8 cellular contexts compared by ENCODE assay signal in genomic region chr6:26421259-26422144, GRCh38. TPM values are rescaled to one million over a fixed set of nuclear protein-coding genes. Genes with fewer than 3 reads are reported as not detected.
DNase-seq lines count a peak whose midpoint lies in the region; ATAC-seq and TF ChIP-seq lines count a peak whose summit lies in the region.

No MANE protein-coding gene starts in this region.

- 1% methylated on average over 29 of the region's 31 CpGs for WGBS in suprapubic skin

- no peaks in the 10 kb centered on the region for H3F3A ChIP-seq in OCI-LY1 (ENCODE audit: insufficient read depth, low read length)

- TF ChIP-seq CTCF in OCI-LY1 (IDR thresholded peaks at IDR 0.05; ENCODE audit: low read length), result no peak
- TF ChIP-seq CTCF in suprapubic skin (IDR thresholded peaks at IDR 0.05), result no peak

- H3K36me3 ChIP-seq in HUES48 (ENCODE audit: control insufficient read depth, insufficient read depth, low read length) (peaks cover 8% of the 10 kb centered on the region), OCI-LY1 (ENCODE audit: insufficient read depth, low read length) (no peaks in the 10 kb centered on the region; the same call in 1 of the 2 replicates), suprapubic skin (peaks cover 2% of the 10 kb centered on the region)

- DNase-seq in DMS79 (lab: John Stamatoyannopoulos, UW) (peak; percentile 23), activated T-cell treated with anti-CD3 and anti-CD28 coated beads for 4 hours (peak; percentile 17), middle frontal gyrus (ENCODE audit: extremely low spot score, low spot score) (peak; percentile 80), suprapubic skin (ENCODE audit: low spot score in 2 of 2) (peak; percentile 76 to 87)

- H3K9ac ChIP-seq in HUES48 (ENCODE audit: low read depth, low read length) (peak overlapping the region; percentile 78), OCI-LY1 (ENCODE audit: low read length) (no peak overlapping the region)

- no peaks in the 10 kb centered on the region for H3K9me2 ChIP-seq in OCI-LY1 (ENCODE audit: low read depth, low read length)

- H3K9me3 ChIP-seq in HUES48 (ENCODE audit: control insufficient read depth, insufficient read depth, low read length) (peaks cover 2% of the 10 kb centered on the region; the same call in 1 of the 2 replicates), OCI-LY1 (ENCODE audit: low read length) (peaks cover 12% of the 10 kb centered on the region; the same call in 1 of the 2 replicates), suprapubic skin (no peaks in the 10 kb centered on the region)

- H3K4me3 ChIP-seq in HUES48 (ENCODE audit: low read depth, low read length) (peak overlapping the region; percentile 73), OCI-LY1 (ENCODE audit: low read depth, low read length, poor library complexity, severe bottlenecking) (peak overlapping the region; percentile 2), suprapubic skin (peak overlapping the region; percentile 90)

- H3K27ac ChIP-seq in HUES48 (ENCODE audit: low read depth, low read length) (peak overlapping the region; percentile 80), OCI-LY1 (ENCODE audit: low read depth, low read length, poor library complexity, severe bottlenecking) (no peak overlapping the region), suprapubic skin (peak overlapping the region; percentile 85)

- no peaks in the 10 kb centered on the region for H4K20me1 ChIP-seq in OCI-LY1 (ENCODE audit: insufficient read depth, low read length)

- no peaks in the 10 kb centered on the region for H3K79me2 ChIP-seq in OCI-LY1 (ENCODE audit: insufficient read depth, low read length)

- H3K27me3 ChIP-seq in HUES48 (ENCODE audit: control insufficient read depth, insufficient read depth, low read length) (no peaks in the 10 kb centered on the region), OCI-LY1 (ENCODE audit: insufficient read depth, low read length) (peaks cover 9% of the 10 kb centered on the region), suprapubic skin (no peaks in the 10 kb centered on the region)

- H3K4me1 ChIP-seq in HUES48 (ENCODE audit: control insufficient read depth, insufficient read depth, low read length) (peaks cover 10% of the 10 kb centered on the region), OCI-LY1 (ENCODE audit: insufficient read depth, low read length, severe bottlenecking) (peaks cover 8% of the 10 kb centered on the region), suprapubic skin (peaks cover 32% of the 10 kb centered on the region)

- TF ChIP-seq POLR2A in suprapubic skin (IDR thresholded peaks at IDR 0.05), result no peak

- no peak for TF ChIP-seq EP300 in suprapubic skin (IDR thresholded peaks at IDR 0.05)

- ATAC-seq in GM21528 (IDR thresholded peaks at IDR 0.05; ENCODE audit: low FRiP score, unreplicated experiment), result peak; percentile 84
- ATAC-seq in esophagus mucosa, result peak; percentile 94

- no peak overlapping the region for H2AFZ ChIP-seq in OCI-LY1 (ENCODE audit: low read length)

- peak overlapping the region; percentile 20; the same call in 1 of the 2 replicates for H3K4me2 ChIP-seq in OCI-LY1 (ENCODE audit: low read length)

RNA-seq across cellular contexts. Expression of gene BTN3A3, which starts 18.8 kb away (rescaled TPM):
- total RNA-seq in esophagus mucosa (4.2 TPM), suprapubic skin (10 to 100 TPM in 3 of 4 donors, 1 to 10 TPM in 1; 9.5 to 19.2 (median 12.2) TPM)

RNA-seq across cellular contexts. Expression of gene BTN3A1, which starts 19.4 kb away (rescaled TPM):
- total RNA-seq in esophagus mucosa, result 6.2 TPM
- 10 to 100 TPM; 11.4 to 28.1 (median 14.5) TPM for total RNA-seq in suprapubic skin

RNA-seq across cellular contexts. Expression of gene BTN2A1, which starts 36.3 kb away (rescaled TPM):
- total RNA-seq in esophagus mucosa (8.1 TPM), suprapubic skin (10 to 100 TPM in 2 of 4 donors, 1 to 10 TPM in 2; 9.1 to 31.9 (median 12.9) TPM)

RNA-seq across cellular contexts. Expression of gene BTN2A2, which starts 38.6 kb away (rescaled TPM):
- 2.4 TPM for total RNA-seq in esophagus mucosa
- total RNA-seq in suprapubic skin, result 10 to 100 TPM in 2 of 4 donors, 1 to 10 TPM in 2; 6.7 to 27.6 (median 11.5) TPM

RNA-seq across cellular contexts. Expression of gene BTN3A2, which starts 56.5 kb away (rescaled TPM):
- total RNA-seq in esophagus mucosa (2.7 TPM), suprapubic skin (10 to 100 TPM; 15.2 to 29.6 (median 23.7) TPM)

Comparison
In these comparisons a context has a peak if more than half of its experiments do, and no peak if none do; other contexts are left out.
1. DNase-seq: peak in every context shown above with its lines; median percentile 82 in suprapubic skin; 80 in middle frontal gyrus; 23 in DMS79; 17 in activated T-cell treated with anti-CD3 and anti-CD28 coated beads for 4 hours.
2. H3K4me3 ChIP-seq: peak in every context shown above with its lines; median percentile 90 in suprapubic skin; 73 in HUES48; 2 in OCI-LY1.